In the genomic region with DNA sequence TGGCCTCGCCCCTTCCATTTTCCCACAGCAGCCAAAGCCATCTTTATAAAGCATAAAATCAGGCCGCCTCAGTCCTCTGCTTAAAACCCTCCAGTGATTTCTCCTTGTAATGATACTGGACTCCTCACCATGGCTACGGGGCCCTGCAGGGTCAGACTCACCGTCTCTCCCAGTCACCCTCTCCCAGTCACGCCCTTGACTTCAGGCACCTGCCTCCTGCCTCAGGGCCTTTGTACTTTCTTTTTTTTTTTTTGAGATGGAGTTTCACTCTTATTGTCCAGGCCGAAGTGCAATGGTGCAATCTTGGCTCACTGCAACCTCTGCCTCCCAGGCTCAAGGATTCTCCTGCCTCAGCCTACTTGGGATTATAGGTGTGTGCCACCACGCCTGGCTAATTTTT, we compare ENCODE assay signal across 18 cellular contexts. TPM values are rescaled to one million over a fixed set of nuclear protein-coding genes. Genes with fewer than 3 reads are reported as not detected.
DNase-seq lines count a peak whose midpoint lies in the region; ATAC-seq and TF ChIP-seq lines count a peak whose summit lies in the region.
"Had no signal": no experiment of that assay in that cellular context is flagged by ENCODE, and none has a peak within 500 bp of the region (broad histone marks: within the 10 kb centered on the region; RNA-seq: fewer than 3 reads in every experiment).

No MANE protein-coding gene starts in this region.

- H3K4me3 Mint-ChIP-seq in activated naive CD4-positive, alpha-beta T cell treated with anti-CD3 and anti-CD28 coated beads for 36 hours = no peak overlapping the region
- H3K4me3 Mint-ChIP-seq in stimulated activated effector memory CD8-positive, alpha-beta T cell treated with anti-CD3 and anti-CD28 coated beads, Interleukin-12 subunit alpha, Interleukin-12 subunit beta, amount 100 ng/mL, for 72 hours = no peak overlapping the region
- H3K4me3 Mint-ChIP-seq: memory B cell had no signal

- intact Hi-C loops in activated naive CD4-positive, alpha-beta T cell treated with anti-CD3 and anti-CD28 coated beads for 36 hours (cut with micrococcal nuclease) = no loop called here

- no peak for TF ChIP-seq CTCF in RWPE1 (conservative IDR thresholded peaks at IDR 0.05; ENCODE audit: low read depth)
- TF ChIP-seq CTCF in epithelial cell of esophagus (IDR thresholded peaks at IDR 0.05; ENCODE audit: insufficient read depth, low read depth, low read length, missing control alignments) = no peak

- peaks cover 26% of the 10 kb centered on the region for H3K36me3 Mint-ChIP-seq in activated naive CD4-positive, alpha-beta T cell treated with anti-CD3 and anti-CD28 coated beads for 36 hours (ENCODE audit: low read depth)
- peaks cover 97% of the 10 kb centered on the region for H3K36me3 Mint-ChIP-seq in stimulated activated effector memory CD8-positive, alpha-beta T cell treated with anti-CD3 and anti-CD28 coated beads, Interleukin-12 subunit alpha, Interleukin-12 subunit beta, amount 100 ng/mL, for 72 hours

- peaks cover 62% of the 10 kb centered on the region for H3K4me1 Mint-ChIP-seq in activated naive CD4-positive, alpha-beta T cell treated with anti-CD3 and anti-CD28 coated beads for 36 hours (ENCODE audit: low read depth)
- H3K4me1 Mint-ChIP-seq in stimulated activated effector memory CD8-positive, alpha-beta T cell treated with anti-CD3 and anti-CD28 coated beads, Interleukin-12 subunit alpha, Interleukin-12 subunit beta, amount 100 ng/mL, for 72 hours = peaks cover 58% of the 10 kb centered on the region

- DNase-seq in activated naive CD4-positive, alpha-beta T cell treated with anti-CD3 and anti-CD28 coated beads for 36 hours = no peak
- no peak for DNase-seq in activated naive CD4-positive, alpha-beta T cell treated with Interleukin-2 at 50 U/mL for 16 hours
- DNase-seq in RWPE1 (ENCODE audit: low spot score) = peak; percentile 37
- DNase-seq in epithelial cell of esophagus (ENCODE audit: low read depth) = peak; percentile 78
- DNase-seq in stimulated activated effector memory CD8-positive, alpha-beta T cell treated with anti-CD3 and anti-CD28 coated beads, Interleukin-12 subunit alpha, Interleukin-12 subunit beta, amount 100 ng/mL, for 72 hours (ENCODE audit: low spot score in 2 of 2) = no peak
- no peak for DNase-seq in stimulated activated CD8-positive, alpha-beta memory T cell treated with anti-CD3 and anti-CD28 coated beads, Interleukin-4, amount 100 ng/mL, for 48 hours
- DNase-seq in stimulated activated CD4-positive, alpha-beta T cell treated with anti-CD3 and anti-CD28 coated beads, Interleukin-15, amount 100 ng/mL, for 24 hours = no peak
- no peak for DNase-seq in medulla oblongata (ENCODE audit: extremely low spot score)
- DNase-seq: activated CD4-positive, alpha-beta T cell treated with anti-CD3 and anti-CD28 coated beads, Interleukin-2, amount 50 U/mL, for 1 hour; effector CD8-positive, alpha-beta T cell; NCI-H2029 treated with DMSO at 0.1 percent for 48 hours; NCI-H526 treated with DMSO at 0.1 percent for 48 hours; stimulated activated CD4-positive, alpha-beta T cell treated with anti-CD3 and anti-CD28 coated beads, Interleukin-2, amount 100 ng/mL, for 24 hours; transverse colon had no signal

- ATAC-seq in stimulated activated effector memory CD8-positive, alpha-beta T cell treated with anti-CD3 and anti-CD28 coated beads, Interleukin-12 subunit alpha, Interleukin-12 subunit beta, amount 100 ng/mL, for 72 hours = no peak

- H3K27me3 Mint-ChIP-seq in activated naive CD4-positive, alpha-beta T cell treated with anti-CD3 and anti-CD28 coated beads for 36 hours (ENCODE audit: low read depth) = no peaks in the 10 kb centered on the region
- H3K27me3 Mint-ChIP-seq: memory B cell had no signal

- H3K27ac ChIP-seq in RWPE1 = peak overlapping the region; percentile 70
- H3K27ac ChIP-seq: neutrophil, Peyer's patch, right atrium auricular region, transverse colon had no signal

- H3K27ac Mint-ChIP-seq in activated naive CD4-positive, alpha-beta T cell treated with anti-CD3 and anti-CD28 coated beads for 36 hours = peak overlapping the region; percentile 10
- peak overlapping the region; percentile 80 for H3K27ac Mint-ChIP-seq in stimulated activated effector memory CD8-positive, alpha-beta T cell treated with anti-CD3 and anti-CD28 coated beads, Interleukin-12 subunit alpha, Interleukin-12 subunit beta, amount 100 ng/mL, for 72 hours
- H3K27ac Mint-ChIP-seq: memory B cell had no signal

- no peak overlapping the region for H3K4me3 ChIP-seq in epithelial cell of esophagus (ENCODE audit: low read length)
- H3K4me3 ChIP-seq: Peyer's patch, right atrium auricular region, transverse colon had no signal

- CTCF ChIA-PET in activated naive CD4-positive, alpha-beta T cell treated with anti-CD3 and anti-CD28 coated beads for 36 hours (lab: Charles Lee) = interaction anchor here (0.9 kb wide), 1 partner anchor 72 kb away, joined by 3 read pairs; no protein-coding TSS in a partner anchor
- CTCF ChIA-PET in RWPE1 (lab: Yijun Ruan, JAX) = interaction anchor here (0.8 kb wide), 1 partner anchor 511 kb away, joined by 3 read pairs; a partner anchor contains a TSS

- POLR2A ChIA-PET in RWPE1 (lab: Yijun Ruan, JAX; ENCODE audit: low non-redundant PET) = no interaction called here

- peaks cover 8% of the 10 kb centered on the region for H3K9me3 Mint-ChIP-seq in activated naive CD4-positive, alpha-beta T cell treated with anti-CD3 and anti-CD28 coated beads for 36 hours
- H3K9me3 Mint-ChIP-seq in stimulated activated effector memory CD8-positive, alpha-beta T cell treated with anti-CD3 and anti-CD28 coated beads, Interleukin-12 subunit alpha, Interleukin-12 subunit beta, amount 100 ng/mL, for 72 hours = no peaks in the 10 kb centered on the region
- H3K9me3 Mint-ChIP-seq: memory B cell had no signal

RNA-seq across cellular contexts. Expression of a gene that starts 47.8 kb away (rescaled TPM):
- 100 to 1,000 TPM in 1 of 2 experiments, 10 to 100 TPM in 1; 96.6 to 101 TPM for total RNA-seq in activated naive CD4-positive, alpha-beta T cell treated with anti-CD3 and anti-CD28 coated beads for 36 hours

Comparison
In these comparisons a context has a peak if more than half of its experiments do, and no peak if none do; other contexts are left out.
1. DNase-seq: peak in RWPE1 (single experiment) and epithelial cell of esophagus (single experiment); none in activated naive CD4-positive, alpha-beta T cell treated with anti-CD3 and anti-CD28 coated beads for 36 hours (single experiment), activated naive CD4-positive, alpha-beta T cell treated with Interleukin-2 at 50 U/mL for 16 hours (single experiment), stimulated activated effector memory CD8-positive, alpha-beta T cell treated with anti-CD3 and anti-CD28 coated beads, Interleukin-12 subunit alpha, Interleukin-12 subunit beta, amount 100 ng/mL, for 72 hours (0 of 2), stimulated activated CD8-positive, alpha-beta memory T cell treated with anti-CD3 and anti-CD28 coated beads, Interleukin-4, amount 100 ng/mL, for 48 hours (single experiment), stimulated activated CD4-positive, alpha-beta T cell treated with anti-CD3 and anti-CD28 coated beads, Interleukin-15, amount 100 ng/mL, for 24 hours (single experiment) and medulla oblongata (single experiment).